9 cellular contexts compared by ENCODE assay signal in genomic region chr1:102191723-102192122, GRCh38.
DNase-seq lines count a peak whose midpoint lies in the region; ATAC-seq and TF ChIP-seq lines count a peak whose summit lies in the region.
"Had no signal": no experiment of that assay in that cellular context is flagged by ENCODE, and none has a peak within 500 bp of the region (broad histone marks: within the 10 kb centered on the region; RNA-seq: fewer than 3 reads in every experiment).

No MANE protein-coding gene starts in this region.

- H3K4me1 ChIP-seq in IMR-90 (ENCODE audit: control insufficient read depth, insufficient read depth, low read length) (no peaks in the 10 kb centered on the region), OCI-LY7 (ENCODE audit: insufficient read depth, low read length, poor library complexity, severe bottlenecking) (no peaks in the 10 kb centered on the region)

- H4K91ac ChIP-seq in IMR-90 (ENCODE audit: insufficient read depth, low read depth, low read length) = no peak overlapping the region

- H3K27ac ChIP-seq in IMR-90 (ENCODE audit: insufficient read depth, low read length) (no peak overlapping the region), OCI-LY7 (ENCODE audit: low read depth, low read length, poor library complexity, severe bottlenecking) (no peak overlapping the region)

- ATAC-seq in IMR-90 (ENCODE audit: low read depth) (no peak), HG02623 (IDR thresholded peaks at IDR 0.05; ENCODE audit: unreplicated experiment) (no peak)

- H2BK120ac ChIP-seq in IMR-90 (ENCODE audit: low read depth, low read length) = no peak overlapping the region

- no peak overlapping the region for H4K5ac ChIP-seq in IMR-90 (ENCODE audit: low read depth, low read length)

- no peaks in the 10 kb centered on the region for H3K79me2 ChIP-seq in OCI-LY7 (ENCODE audit: insufficient read depth, low read depth, low read length)

- TF ChIP-seq CTCF in IMR-90 (conservative IDR thresholded peaks at IDR 0.05; ENCODE audit: low read depth, low read length) (0 out of 2 replicates have a peak, but pooled peaks have one; percentile 13), OCI-LY7 (conservative IDR thresholded peaks at IDR 0.05; ENCODE audit: low read length) (peak; percentile 65)

- H2BK5ac ChIP-seq in IMR-90 (ENCODE audit: low read depth, low read length, poor library complexity, severe bottlenecking) = no peak overlapping the region

- H3K18ac ChIP-seq in IMR-90 (ENCODE audit: low read depth, low read length) = no peak overlapping the region

- H3K79me1 ChIP-seq in IMR-90 (ENCODE audit: low read depth in 1 of 2, low read length in 2 of 2) = no peaks in the 10 kb centered on the region

- H4K20me1 ChIP-seq in IMR-90 (ENCODE audit: insufficient read depth, low read length) (no peaks in the 10 kb centered on the region), OCI-LY7 (ENCODE audit: insufficient read depth, low read length) (no peaks in the 10 kb centered on the region)

- no peak overlapping the region for H3K4me2 ChIP-seq in IMR-90 (ENCODE audit: low read depth, low read length)
- H3K4me2 ChIP-seq in OCI-LY7 (ENCODE audit: low read length) = no peak overlapping the region

- DNase-seq in NCI-H146 (lab: John Stamatoyannopoulos, UW) (peak; percentile 0), NCI-H146 treated with DMSO at 0.1 percent for 48 hours (lab: John Stamatoyannopoulos, UW; ENCODE audit: unreplicated experiment) (no peak), IMR-90 (no peak), OCI-LY7 (ENCODE audit: low spot score) (peak; percentile 21), foreskin melanocyte (peak; percentile 29), stromal cell of bone marrow (ENCODE audit: low read depth) (peak; percentile 2), T-helper 1 cell (no peak)
- DNase-seq: activated B cell treated with CpG ODN at 0.5 μM for 24 hours had no signal

- no CpG with 5 or more reads among the region's 2 CpGs for WGBS in IMR-90 (ENCODE audit: extremely low coverage in 2 of 2, insufficient read length in 1 of 2), 2 experiments

- in situ Hi-C loops in IMR-90 (cut with MboI; ENCODE audit: low sequenced_read_pairs) = no loop called here

- H2BK15ac ChIP-seq in IMR-90 (ENCODE audit: low read depth, low read length) = no peak overlapping the region

- no peaks in the 10 kb centered on the region for H3K27me3 ChIP-seq in IMR-90 (ENCODE audit: control insufficient read depth, insufficient read depth, low read length)

- H3K9me1 ChIP-seq in IMR-90 (ENCODE audit: insufficient read depth, low read length) = no peaks in the 10 kb centered on the region

- peak; percentile 21; the same call in 1 of the 2 replicates for TF ChIP-seq RAD21 in IMR-90 (IDR thresholded peaks at IDR 0.05; ENCODE audit: low read length)

- H3K4ac ChIP-seq in IMR-90 (ENCODE audit: low read depth, low read length) = no peak overlapping the region

- H3K4me3 ChIP-seq in IMR-90 (ENCODE audit: insufficient read depth, low read depth, low read length) (no peak overlapping the region), OCI-LY7 (ENCODE audit: low read depth, low read length, poor library complexity, severe bottlenecking) (no peak overlapping the region)

- no peak overlapping the region for H3K23ac ChIP-seq in IMR-90 (ENCODE audit: low read depth, low read length)

- no peak overlapping the region for H3K56ac ChIP-seq in IMR-90 (ENCODE audit: extremely low read depth, insufficient read depth, low read length)

- no peak overlapping the region for H2BK20ac ChIP-seq in IMR-90 (ENCODE audit: low read depth, low read length)

- H4K8ac ChIP-seq in IMR-90 (ENCODE audit: low read depth in 2 of 2, low read length in 2 of 2) = no peak overlapping the region

- no peak overlapping the region for H3K9ac ChIP-seq in IMR-90 (ENCODE audit: low read depth, low read length)

- dilution Hi-C loops in IMR-90 (cut with HindIII; ENCODE audit: low sequenced_read_pairs, unreplicated experiment) = no loop called here

- H3K14ac ChIP-seq in IMR-90 (replicated peaks; ENCODE audit: low read depth, low read length) = no peak overlapping the region

- H2AFZ ChIP-seq in IMR-90 (replicated peaks; ENCODE audit: low read length, poor library complexity) (no peak overlapping the region), OCI-LY7 (ENCODE audit: low read length) (no peak overlapping the region)

- H2AK9ac ChIP-seq in IMR-90 (replicated peaks; ENCODE audit: low read depth, low read length, poor library complexity) = no peak overlapping the region

- H3K9me3 ChIP-seq in IMR-90 (ENCODE audit: control insufficient read depth, insufficient read depth, low read length) = peaks cover 3% of the 10 kb centered on the region; the same call in 1 of the 2 replicates
- no peaks in the 10 kb centered on the region for H3K9me3 ChIP-seq in OCI-LY7 (ENCODE audit: low read length)

- no peak for TF ChIP-seq POLR2A in IMR-90 (IDR thresholded peaks at IDR 0.05; ENCODE audit: low read depth, low read length)

- H2AK5ac ChIP-seq in IMR-90 (ENCODE audit: low read depth, low read length) = no peak overlapping the region

- intact Hi-C loops in IMR-90 (cut with micrococcal nuclease) = no loop called here
- intact Hi-C loops in OCI-LY7 (cut with micrococcal nuclease; ENCODE audit: unreplicated experiment) = no loop called here

- H3K36me3 ChIP-seq in IMR-90 (ENCODE audit: control insufficient read depth, insufficient read depth, low read length) (no peaks in the 10 kb centered on the region), OCI-LY7 (ENCODE audit: insufficient read depth, low read length) (no peaks in the 10 kb centered on the region)

- BruUV-seq in IMR-90 (replicated peaks; lab: Mats Ljungman, UMichigan) (no TSS peak), OCI-LY7 (replicated peaks; lab: Mats Ljungman, UMichigan) (no TSS peak)

- no peaks in the 10 kb centered on the region for H3K9me2 ChIP-seq in OCI-LY7 (ENCODE audit: insufficient read depth, low read length)

- POLR2A ChIA-PET in IMR-90 (lab: Charles Lee; ENCODE audit: unreplicated experiment) (no interaction called here), OCI-LY7 (lab: Charles Lee) (no interaction called here)

- CTCF ChIA-PET in IMR-90 (lab: Yijun Ruan, JAX) = no interaction called here
- CTCF ChIA-PET in OCI-LY7 (lab: Charles Lee; ENCODE audit: unreplicated experiment) = no interaction called here

TF ChIP-seq in IMR-90, 13 proteins besides CTCF, POLR2A, EP300 and RAD21:
- TF ChIP-seq CEBPB (IDR thresholded peaks at IDR 0.05; ENCODE audit: low read depth, low read length) (no peak), MXI1 (IDR thresholded peaks at IDR 0.05; ENCODE audit: borderline replicate concordance, low read depth, low read length) (no peak), RFX5 (IDR thresholded peaks at IDR 0.05; ENCODE audit: low read depth, low read length) (no peak), ELK1 (IDR thresholded peaks at IDR 0.05; ENCODE audit: borderline replicate concordance, low read depth, low read length) (no peak), RCOR1 (IDR thresholded peaks at IDR 0.05; ENCODE audit: insufficient replicate concordance, low read length) (no peak), FOS (IDR thresholded peaks at IDR 0.05; ENCODE audit: low read depth, low read length) (no peak), MAFK (IDR thresholded peaks at IDR 0.05; ENCODE audit: low read depth, low read length) (no peak), MAZ (IDR thresholded peaks at IDR 0.05; ENCODE audit: borderline replicate concordance, low read depth, low read length) (no peak), SMC3 (IDR thresholded peaks at IDR 0.05; ENCODE audit: low read depth, low read length) (no peak), NFE2L2 (IDR thresholded peaks at IDR 0.05; ENCODE audit: low read depth, low read length) (no peak), BHLHE40 (IDR thresholded peaks at IDR 0.05; ENCODE audit: low read depth, low read length) (no peak), USF2 (IDR thresholded peaks at IDR 0.05; ENCODE audit: low read depth, low read length) (no peak), CHD1 (IDR thresholded peaks at IDR 0.05; ENCODE audit: low read depth, low read length) (no peak)
TF ChIP-seq in IMR-90: peak in this region for 0.

Comparison
In these comparisons a context has a peak if more than half of its experiments do, and no peak if none do; other contexts are left out.
1. DNase-seq: peak in NCI-H146 (single experiment), OCI-LY7 (single experiment), foreskin melanocyte (single experiment) and stromal cell of bone marrow (single experiment); none in NCI-H146 treated with DMSO at 0.1 percent for 48 hours (single experiment), IMR-90 (single experiment) and T-helper 1 cell (0 of 5).